8 cellular contexts compared by ENCODE assay signal in the genomic region with DNA sequence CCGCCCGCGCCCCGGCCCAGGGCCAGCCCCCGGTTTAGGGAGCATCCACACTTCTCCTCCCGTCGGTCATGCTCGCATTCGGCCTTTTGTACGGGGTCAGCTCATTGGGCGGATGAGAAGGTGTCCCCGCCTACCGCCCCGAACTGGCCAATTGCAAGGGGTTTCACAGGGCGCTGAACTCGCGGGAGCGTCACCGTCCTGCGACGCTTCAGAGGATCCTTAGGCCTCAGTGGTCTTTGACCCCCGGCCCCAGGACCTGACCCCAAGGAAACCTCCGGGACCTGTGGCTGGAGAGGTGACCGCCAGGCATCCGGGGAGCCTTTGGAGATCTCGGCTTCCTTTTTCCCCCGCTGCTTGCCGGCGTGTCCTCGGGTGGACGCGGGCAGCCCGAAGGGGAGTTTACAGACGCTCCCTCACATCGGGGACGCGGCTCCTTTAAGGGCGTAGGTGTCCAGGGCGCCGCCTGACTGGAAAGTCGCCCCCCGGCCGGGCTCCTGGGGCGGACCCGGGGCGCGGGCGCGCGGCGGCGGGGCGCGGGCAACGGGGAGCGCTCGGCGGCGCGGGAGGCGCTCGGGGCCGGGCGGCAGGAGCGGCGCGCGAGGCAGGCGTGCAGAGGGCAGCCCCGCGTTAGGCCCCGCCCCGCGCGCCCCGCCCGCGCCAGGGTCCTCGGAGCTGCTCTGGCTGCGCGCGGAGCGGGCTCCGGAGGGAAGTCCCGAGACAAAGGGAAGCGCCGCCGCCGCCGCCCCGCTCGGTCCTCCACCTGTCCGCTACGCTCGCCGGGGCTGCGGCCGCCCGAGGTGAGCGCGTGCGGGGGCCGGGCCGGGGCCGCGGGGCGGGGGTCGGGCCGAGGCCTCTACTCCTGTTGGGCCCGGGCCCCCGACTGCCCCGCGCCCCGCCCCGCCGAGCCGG. TPM values are rescaled to one million over a fixed set of nuclear protein-coding genes. Genes with fewer than 3 reads are reported as not detected.
A peak's percentile ranks its signal among the peaks of the same experiment; 100 is the strongest.
DNase-seq lines count a peak whose midpoint lies in the region; ATAC-seq and TF ChIP-seq lines count a peak whose summit lies in the region.

TSS of gene UBE2I (plus strand) at position 660 of the 909 bp plus-strand sequence. CDS start 4,395 bp downstream, outside the sequence.

- DNase-seq in Ammon's horn (ENCODE audit: low spot score) (peak; percentile 98), GM19238 (ENCODE audit: insufficient read length, low spot score) (peak; percentile 96), NCI-H524 (lab: John Stamatoyannopoulos, UW) (peak; percentile 97 to 99), chondrocyte (ENCODE audit: low spot score) (peak; percentile 98), kidney epithelial cell (ENCODE audit: low read depth) (peak; percentile 69)
- peak; percentile 98 for DNase-seq in activated CD4-positive, alpha-beta T cell treated with anti-CD3 and anti-CD28 coated beads for 36 hours
- DNase-seq in stimulated activated CD4-positive, alpha-beta T cell treated with anti-CD3 and anti-CD28 coated beads, Interleukin-15, amount 100 ng/mL, for 24 hours: peak; percentile 96

- ATAC-seq in HG03439 (IDR thresholded peaks at IDR 0.05; ENCODE audit: unreplicated experiment): peak; percentile 76
- ATAC-seq in activated CD4-positive, alpha-beta T cell treated with anti-CD3 and anti-CD28 coated beads for 36 hours: peak; percentile 67

- intact Hi-C loops in activated CD4-positive, alpha-beta T cell treated with anti-CD3 and anti-CD28 coated beads for 36 hours (cut with DNase I, micrococcal nuclease): loop anchor here (1.0 to 10.0 kb wide), 25 partner anchors 34 to 1363 kb away; partner anchors contain the start of genes UQCC4 (in 2 of the 2), CACNA1H (in 1 of the 2), CAPN15 (in 1 of the 2) and CLCN7 (in 1 of the 2)

- H3K4me3 ChIP-seq in kidney epithelial cell (ENCODE audit: low read depth, low read length): peak within 1 kb of the TSS; percentile 87

- H3K27me3 Mint-ChIP-seq in activated CD4-positive, alpha-beta T cell treated with anti-CD3 and anti-CD28 coated beads for 36 hours: no peaks in the 10 kb centered on the region
- H3K27me3 Mint-ChIP-seq in chondrocyte (ENCODE audit: low read depth): no peaks in the 10 kb centered on the region

- TF ChIP-seq CTCF in chondrocyte (IDR thresholded peaks at IDR 0.05): no peak
- TF ChIP-seq CTCF in kidney epithelial cell (IDR thresholded peaks at IDR 0.05; ENCODE audit: insufficient read depth, low read length, poor library complexity, severe bottlenecking): no peak

- peak within 1 kb of the TSS; percentile 97 for H3K4me3 Mint-ChIP-seq in activated CD4-positive, alpha-beta T cell treated with anti-CD3 and anti-CD28 coated beads for 36 hours
- peak within 1 kb of the TSS; percentile 90 for H3K4me3 Mint-ChIP-seq in chondrocyte (ENCODE audit: unreplicated experiment)

- H3K4me1 Mint-ChIP-seq in activated CD4-positive, alpha-beta T cell treated with anti-CD3 and anti-CD28 coated beads for 36 hours: peaks cover 47% of the 10 kb centered on the region
- peaks cover 31% of the 10 kb centered on the region for H3K4me1 Mint-ChIP-seq in chondrocyte (ENCODE audit: low read depth)

- H3K27ac Mint-ChIP-seq in activated CD4-positive, alpha-beta T cell treated with anti-CD3 and anti-CD28 coated beads for 36 hours: peak within 1 kb of the TSS; percentile 99
- H3K27ac Mint-ChIP-seq in chondrocyte (ENCODE audit: unreplicated experiment): peak within 1 kb of the TSS; percentile 99

- H3K36me3 Mint-ChIP-seq in activated CD4-positive, alpha-beta T cell treated with anti-CD3 and anti-CD28 coated beads for 36 hours (ENCODE audit: low read depth): peaks cover 18% of the 10 kb centered on the region
- no peaks in the 10 kb centered on the region for H3K36me3 Mint-ChIP-seq in chondrocyte (ENCODE audit: low read depth)

- POLR2A ChIA-PET in activated CD4-positive, alpha-beta T cell treated with anti-CD3 and anti-CD28 coated beads for 36 hours (lab: Charles Lee): interaction anchor here (0.6 to 1.6 kb wide), 5 partner anchors 8 to 655 kb away, joined by 3 to 6 read pairs (median 3); partner anchors contain the start of genes RPS2 and UQCC4

- peaks cover 2% of the 10 kb centered on the region for H3K36me3 ChIP-seq in kidney epithelial cell (ENCODE audit: control insufficient read depth, insufficient read depth, low read length)

- no peaks in the 10 kb centered on the region for H3K27me3 ChIP-seq in kidney epithelial cell (ENCODE audit: control insufficient read depth, insufficient read depth, low read length)

- no peaks in the 10 kb centered on the region for H3K9me3 Mint-ChIP-seq in activated CD4-positive, alpha-beta T cell treated with anti-CD3 and anti-CD28 coated beads for 36 hours (ENCODE audit: low read depth)
- no peaks in the 10 kb centered on the region for H3K9me3 Mint-ChIP-seq in chondrocyte (ENCODE audit: low read depth)

- CTCF ChIA-PET in activated CD4-positive, alpha-beta T cell treated with anti-CD3 and anti-CD28 coated beads for 36 hours (lab: Charles Lee): no interaction called here

RNA-seq across cellular contexts. Expression of gene UBE2I, which starts in this region (rescaled TPM):
- 100 to 1,000 TPM; 251 to 358 TPM for total RNA-seq in activated CD4-positive, alpha-beta T cell treated with anti-CD3 and anti-CD28 coated beads for 36 hours
- 97.9 to 110 TPM (median 105 TPM) in 3 replicates for total RNA-seq in chondrocyte
- 129 and 139 TPM in 2 replicates for total RNA-seq in kidney epithelial cell

Comparison
In these comparisons a context has a peak if more than half of its experiments do, and no peak if none do; other contexts are left out.
1. Peak in every context shown above with its lines: DNase-seq, ATAC-seq and H3K4me3 ChIP-seq.